Comparison of ENCODE assay signal across 13 cellular contexts in the genomic region with DNA sequence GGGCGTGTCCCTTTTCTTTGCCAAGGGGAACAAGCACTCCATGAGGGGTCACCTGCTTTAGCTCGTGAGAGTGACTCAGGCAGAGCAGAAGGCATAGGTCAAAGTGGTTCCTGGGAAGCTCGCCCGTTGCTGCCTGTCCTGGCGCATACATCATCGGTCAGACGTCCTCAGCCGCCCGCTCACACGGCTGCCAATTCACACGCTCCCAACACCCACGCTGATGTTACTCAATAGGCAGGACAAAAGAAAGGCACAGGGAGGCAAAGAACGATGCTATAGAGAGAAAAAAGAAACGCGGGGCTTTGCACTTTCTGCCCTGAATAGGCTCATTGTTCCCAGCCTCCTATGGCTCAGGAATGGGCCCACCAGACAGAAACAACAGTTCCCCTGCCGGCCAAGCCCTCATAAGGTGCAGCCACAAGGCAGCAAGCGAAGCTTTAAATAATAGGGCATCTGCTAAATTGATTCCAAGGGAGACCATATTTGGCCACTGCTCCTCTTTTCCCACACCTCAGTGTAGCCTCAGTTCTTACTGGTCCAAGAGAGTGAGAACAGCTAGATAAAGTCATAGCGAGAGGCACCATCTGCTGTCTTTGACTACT. TPM values are rescaled to one million over a fixed set of nuclear protein-coding genes. Genes with fewer than 3 reads are reported as not detected.
DNase-seq lines count a peak whose midpoint lies in the region; ATAC-seq and TF ChIP-seq lines count a peak whose summit lies in the region.
"Had no signal": no experiment of that assay in that cellular context is flagged by ENCODE, and none has a peak within 500 bp of the region (broad histone marks: within the 10 kb centered on the region; RNA-seq: fewer than 3 reads in every experiment).

No MANE protein-coding gene starts in this region.

- TF ChIP-seq CTCF in breast epithelium (IDR thresholded peaks at IDR 0.05), result no peak
- no peak for TF ChIP-seq CTCF in vagina (IDR thresholded peaks at IDR 0.05)
- TF ChIP-seq CTCF in tibial artery (IDR thresholded peaks at IDR 0.05), result no peak

- H3K4me3 ChIP-seq in breast epithelium (no peak overlapping the region), vagina (no peak overlapping the region), tibial artery (no peak overlapping the region)
- H3K4me3 ChIP-seq: mucosa of descending colon, thoracic aorta had no signal

- H3K4me1 ChIP-seq in breast epithelium (no peaks in the 10 kb centered on the region), vagina (no peaks in the 10 kb centered on the region), tibial artery (no peaks in the 10 kb centered on the region)

- DNase-seq in NCI-H2171 treated with DMSO at 0.1 percent for 48 hours (lab: John Stamatoyannopoulos, UW), result peak; percentile 70
- peak; percentile 52 to 77 for DNase-seq in breast epithelium (ENCODE audit: low spot score in 2 of 2)
- peak; percentile 84 for DNase-seq in iris pigment epithelial cell (ENCODE audit: low read depth)
- DNase-seq in substantia nigra (lab: John Stamatoyannopoulos, UW), result peak in 31 of 49 donors; percentile 1 to 74 (median 24)
- no peak for DNase-seq in vagina (ENCODE audit: extremely low spot score in 2 of 2)
- no peak for DNase-seq in Kasumi-1 (lab: John Stamatoyannopoulos, UW)
- DNase-seq in tibial artery, result no peak
- DNase-seq: foreskin fibroblast; NK-92 treated with Interleukin-12 subunit alpha and Interleukin-12 subunit beta, amount 100 ng/mL, for 24 hours; stimulated activated CD4-positive, alpha-beta T cell treated with anti-CD3 and anti-CD28 coated beads, Interleukin-1b, Interleukin-23, amount 100 ng/mL, for 48 hours had no signal

- no peak for ATAC-seq in GM18519 (IDR thresholded peaks at IDR 0.05; ENCODE audit: low FRiP score, unreplicated experiment)
- ATAC-seq: mucosa of descending colon had no signal

- TF ChIP-seq POLR2A in breast epithelium (IDR thresholded peaks at IDR 0.05), result no peak
- no peak for TF ChIP-seq POLR2A in vagina (IDR thresholded peaks at IDR 0.05)

- H3K27ac ChIP-seq in breast epithelium (peak overlapping the region; percentile 73 to 77), substantia nigra (ENCODE audit: low read depth, low read length, poor library complexity, severe bottlenecking) (no peak overlapping the region), vagina (no peak overlapping the region), tibial artery (no peak overlapping the region)
- H3K27ac ChIP-seq: thoracic aorta had no signal

- intact Hi-C loops in breast epithelium (cut with DNase I; ENCODE audit: low total_unique reads), result no loop called here
- intact Hi-C loops in vagina (cut with DNase I), result no loop called here
- intact Hi-C loops in tibial artery (cut with DNase I; ENCODE audit: low total_unique reads), result no loop called here

- H3K36me3 ChIP-seq in breast epithelium (no peaks in the 10 kb centered on the region), vagina (no peaks in the 10 kb centered on the region), tibial artery (no peaks in the 10 kb centered on the region)
- H3K36me3 ChIP-seq: thoracic aorta had no signal

- H3K9me3 ChIP-seq in breast epithelium (no peaks in the 10 kb centered on the region), vagina (no peaks in the 10 kb centered on the region), tibial artery (no peaks in the 10 kb centered on the region)
- H3K9me3 ChIP-seq: mucosa of descending colon, thoracic aorta had no signal

- H3K27me3 ChIP-seq in breast epithelium, result no peaks in the 10 kb centered on the region
- H3K27me3 ChIP-seq in vagina, result no peaks in the 10 kb centered on the region
- no peaks in the 10 kb centered on the region for H3K27me3 ChIP-seq in tibial artery

RNA-seq across cellular contexts. Expression of a gene that starts 38.7 kb away (rescaled TPM):
- total RNA-seq in breast epithelium, result 10 to 100 TPM in 2 of 3 donors, under 1 TPM in 1; 0.16 to 97.0 (median 52.1) TPM
- total RNA-seq in vagina, result not detected
- total RNA-seq: mucosa of descending colon, thoracic aorta had no signal

RNA-seq across cellular contexts. Expression of a gene that starts 50.5 kb away (rescaled TPM):
- total RNA-seq in breast epithelium (1 to 10 TPM; 1.1 to 8.2 (median 6.6) TPM), vagina (5.6 TPM)

Comparison
In these comparisons a context has a peak if more than half of its experiments do, and no peak if none do; other contexts are left out.
1. DNase-seq: peak in NCI-H2171 treated with DMSO at 0.1 percent for 48 hours (single experiment), breast epithelium (2 of 2), iris pigment epithelial cell (single experiment) and substantia nigra (31 of 49); none in vagina (0 of 2), Kasumi-1 (0 of 2) and tibial artery (0 of 2).
2. H3K27ac ChIP-seq: peak in breast epithelium (2 of 2); none in substantia nigra (single experiment), vagina (single experiment) and tibial artery (0 of 2).